Comparison of ENCODE assay signal across 20 cellular contexts in the genomic region with DNA sequence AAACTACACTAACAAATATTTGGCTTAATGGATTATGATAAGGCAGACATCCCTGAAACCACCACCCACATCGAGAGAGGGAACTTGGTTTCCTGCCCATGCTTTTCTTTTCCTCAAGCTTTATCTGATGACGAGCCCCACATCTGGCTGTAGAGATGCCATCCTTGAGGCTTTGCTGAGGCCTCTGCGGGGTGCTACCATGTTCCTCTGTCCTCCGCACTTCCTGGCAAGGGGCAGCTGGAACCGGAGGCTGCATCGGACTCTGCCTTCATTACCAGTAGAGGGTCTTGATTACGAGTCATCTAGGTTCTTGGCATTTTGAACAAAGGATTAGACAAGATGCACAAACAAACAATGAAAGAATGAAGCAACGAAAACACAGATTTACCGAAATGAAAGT. TPM values are rescaled to one million over a fixed set of nuclear protein-coding genes. Genes with fewer than 3 reads are reported as not detected.
DNase-seq lines count a peak whose midpoint lies in the region; ATAC-seq, FAIRE-seq and TF ChIP-seq lines count a peak whose summit lies in the region.
"Had no signal": no experiment of that assay in that cellular context is flagged by ENCODE, and none has a peak within 500 bp of the region (broad histone marks: within the 10 kb centered on the region; RNA-seq: fewer than 3 reads in every experiment).

No MANE protein-coding gene starts in this region.

- H3K27me3 ChIP-seq in MM.1S (replicated peaks; ENCODE audit: insufficient read depth, low read length) (peaks cover 56% of the 10 kb centered on the region), GM12878 (replicated peaks in 1 of 2; ENCODE audit: control insufficient read depth in 2 of 2, insufficient read depth in 2 of 2, low read length in 1 of 2) (no peaks in the 10 kb centered on the region; a peak in 1 of 4 replicates), hepatocyte (no peaks in the 10 kb centered on the region)

- peak overlapping the region; percentile 64 for H3K4me3 ChIP-seq in MM.1S (ENCODE audit: low read length)
- no peak overlapping the region for H3K4me3 ChIP-seq in GM12878
- H3K4me3 ChIP-seq in hepatocyte = no peak overlapping the region

- CTCF ChIA-PET in GM12878 (lab: Yijun Ruan, JAX) = no interaction called here

- RAD21 ChIA-PET in GM12878 (lab: Charles Lee; ENCODE audit: unreplicated experiment) = interaction anchor here (1.0 kb wide), 1 partner anchor 14 kb away, joined by 3 read pairs; no protein-coding TSS in a partner anchor

- peaks cover 6% of the 10 kb centered on the region for H3K4me1 Mint-ChIP-seq in stimulated activated memory B cell treated with anti-CD40 and anti-IgM and Interleukin-4, amounts not matched to agents 10 μg/mL and 1 μg/mL and 100 μg/mL, for 72 hours
- H3K4me1 Mint-ChIP-seq in activated T-cell treated with anti-CD3 and anti-CD28 coated beads, Interleukin-2, amount 50 U/mL, for 72 hours (ENCODE audit: low read depth) = peaks cover 20% of the 10 kb centered on the region
- H3K4me1 Mint-ChIP-seq: WTC11 had no signal

- POLR2A ChIA-PET in GM12878 (lab: Charles Lee) = no interaction called here

- TF ChIP-seq POLR2A in GM12878 (IDR thresholded peaks at IDR 0.05; ENCODE audit: low read depth, low read length) = no peak

- peaks cover 3% of the 10 kb centered on the region for H3K9me3 Mint-ChIP-seq in stimulated activated memory B cell treated with anti-CD40 and anti-IgM and Interleukin-4, amounts not matched to agents 10 μg/mL and 1 μg/mL and 100 μg/mL, for 72 hours
- no peaks in the 10 kb centered on the region for H3K9me3 Mint-ChIP-seq in activated T-cell treated with anti-CD3 and anti-CD28 coated beads, Interleukin-2, amount 50 U/mL, for 72 hours

- WGBS in GM12878 (ENCODE audit: insufficient coverage, insufficient replicate concordance, low lambda C conversion rate, missing lambda C conversion rate) = 63% methylated on average over 9 of the region's 9 CpGs
- WGBS in hepatocyte (ENCODE audit: low lambda C conversion rate, missing lambda C conversion rate) = 71% methylated on average over 9 of the region's 9 CpGs

- H3K4me2 ChIP-seq in MM.1S (ENCODE audit: low read depth, low read length) = peak overlapping the region; percentile 90
- no peak overlapping the region; the same call in 1 of the 2 replicates for H3K4me2 ChIP-seq in GM12878 (ENCODE audit: control insufficient read depth, insufficient read depth)
- H3K4me2 ChIP-seq in hepatocyte = no peak overlapping the region
- H3K4me2 ChIP-seq: SK-N-SH had no signal

- H3K36me3 ChIP-seq in MM.1S (replicated peaks; ENCODE audit: insufficient read depth, low read length) (no peaks in the 10 kb centered on the region), GM12878 (ENCODE audit: control insufficient read depth in 2 of 2, insufficient read depth in 2 of 2, low read length in 1 of 2) (no peaks in the 10 kb centered on the region), hepatocyte (replicated peaks; ENCODE audit: insufficient read depth, low read depth) (no peaks in the 10 kb centered on the region)

- TF ChIP-seq EP300 in GM12878 (IDR thresholded peaks at IDR 0.05; ENCODE audit: borderline replicate concordance in 1 of 2, control insufficient read depth in 1 of 2, low read depth in 2 of 2, low read length in 2 of 2) = no peak

- ATAC-seq in GM12878 (peak; percentile 35), GM19452 (IDR thresholded peaks at IDR 0.05; ENCODE audit: unreplicated experiment) (no peak)
- no peak for ATAC-seq in stimulated activated memory B cell treated with anti-CD40 and anti-IgM and Interleukin-4, amounts not matched to agents 10 μg/mL and 1 μg/mL and 100 μg/mL, for 72 hours
- ATAC-seq in activated T-cell treated with anti-CD3 and anti-CD28 coated beads, Interleukin-2, amount 50 U/mL, for 72 hours (replicated peaks in 1 of 2) = no peak
- ATAC-seq: WTC11 had no signal

- H3K9ac ChIP-seq in MM.1S (ENCODE audit: low read length) (peak overlapping the region; percentile 27; the same call in 1 of the 2 replicates), GM12878 (ENCODE audit: control insufficient read depth, insufficient read depth, low read length) (no peak overlapping the region)
- H3K9ac ChIP-seq: SK-N-SH had no signal

- peak overlapping the region; percentile 93 for H2AFZ ChIP-seq in MM.1S (ENCODE audit: low read length)
- H2AFZ ChIP-seq in GM12878 (ENCODE audit: control insufficient read depth, low read depth, low read length) = no peak overlapping the region; the same call in 1 of the 2 replicates
- H2AFZ ChIP-seq in hepatocyte = no peak overlapping the region

- SMC1A ChIA-PET in GM12878 (lab: Charles Lee; ENCODE audit: uncharacterized antibody, unreplicated experiment) = no interaction called here

- H3K27me3 Mint-ChIP-seq in stimulated activated memory B cell treated with anti-CD40 and anti-IgM and Interleukin-4, amounts not matched to agents 10 μg/mL and 1 μg/mL and 100 μg/mL, for 72 hours = peaks cover 18% of the 10 kb centered on the region
- H3K27me3 Mint-ChIP-seq in activated T-cell treated with anti-CD3 and anti-CD28 coated beads, Interleukin-2, amount 50 U/mL, for 72 hours (ENCODE audit: low read depth) = no peaks in the 10 kb centered on the region

- H3K36me3 Mint-ChIP-seq in stimulated activated memory B cell treated with anti-CD40 and anti-IgM and Interleukin-4, amounts not matched to agents 10 μg/mL and 1 μg/mL and 100 μg/mL, for 72 hours = no peaks in the 10 kb centered on the region
- H3K36me3 Mint-ChIP-seq in activated T-cell treated with anti-CD3 and anti-CD28 coated beads, Interleukin-2, amount 50 U/mL, for 72 hours (ENCODE audit: insufficient read depth in 2 of 2) = no peaks in the 10 kb centered on the region

- H3K4me1 ChIP-seq in MM.1S (ENCODE audit: low read length) (peaks cover 5% of the 10 kb centered on the region; the same call in 1 of the 2 replicates), GM12878 (ENCODE audit: control insufficient read depth, insufficient read depth, low read length) (no peaks in the 10 kb centered on the region), hepatocyte (ENCODE audit: insufficient read depth) (no peaks in the 10 kb centered on the region)

- H3F3A ChIP-seq in MM.1S (ENCODE audit: insufficient read depth, low read length) = peaks cover 14% of the 10 kb centered on the region

- peak; percentile 47 for DNase-seq in activated effector memory CD4-positive, alpha-beta T cell treated with anti-CD3 and anti-CD28 coated beads, Interleukin-2, amount 50 U/mL, for 16 hours
- no peak for DNase-seq in activated effector memory CD4-positive, alpha-beta T cell treated with Interleukin-2 at 50 U/mL for 16 hours
- DNase-seq in MM.1S (no peak), GM12878 (ENCODE audit: low read depth, low spot score) (no peak), hepatocyte (ENCODE audit: low spot score) (no peak)
- DNase-seq in activated T-cell treated with anti-CD3 and anti-CD28 coated beads, Interleukin-2, amount 50 U/mL, for 72 hours = no peak
- DNase-seq: activated CD4-positive, alpha-beta T cell treated with anti-CD3 and anti-CD28 coated beads, Interleukin-2, amount 50 U/mL, for 1 hour; activated CD8-positive, alpha-beta memory T cell treated with anti-CD3 and anti-CD28 coated beads, Interleukin-2, amount 50 U/mL, for 4 hours; COR-L47; DMS79; glutamatergic neuron; NCI-H1417 treated with DMSO at 0.1 percent for 48 hours; NCI-H524; SK-N-SH; stimulated activated CD4-positive, alpha-beta T cell treated with anti-CD3 and anti-CD28 coated beads, Interleukin-1b, Interleukin-23, amount 100 ng/mL, for 48 hours had no signal

- no peak overlapping the region for H3K27ac Mint-ChIP-seq in stimulated activated memory B cell treated with anti-CD40 and anti-IgM and Interleukin-4, amounts not matched to agents 10 μg/mL and 1 μg/mL and 100 μg/mL, for 72 hours
- H3K27ac Mint-ChIP-seq in activated T-cell treated with anti-CD3 and anti-CD28 coated beads, Interleukin-2, amount 50 U/mL, for 72 hours = no peak overlapping the region
- H3K27ac Mint-ChIP-seq: WTC11 had no signal

- H3K9me3 ChIP-seq in MM.1S (replicated peaks; ENCODE audit: insufficient read depth, low read length) (no peaks in the 10 kb centered on the region), GM12878 (replicated peaks; ENCODE audit: control insufficient read depth, insufficient read depth, low read length) (no peaks in the 10 kb centered on the region; the same call in 2 of the 3 replicates), hepatocyte (ENCODE audit: low read depth) (no peaks in the 10 kb centered on the region)
- H3K9me3 ChIP-seq: SK-N-SH had no signal

- H4K20me1 ChIP-seq in MM.1S (ENCODE audit: insufficient read depth, low read length) (no peaks in the 10 kb centered on the region), GM12878 (ENCODE audit: control insufficient read depth, insufficient read depth) (no peaks in the 10 kb centered on the region), hepatocyte (ENCODE audit: insufficient read depth, poor library complexity, severe bottlenecking) (no peaks in the 10 kb centered on the region)

- no peak for TF ChIP-seq CTCF in MM.1S (IDR thresholded peaks at IDR 0.05; ENCODE audit: low read length)
- TF ChIP-seq CTCF in GM12878 (IDR thresholded peaks at IDR 0.05 in 2 of 3, conservative IDR thresholded peaks at IDR 0.05 in 1 of 3; ENCODE audit: control insufficient read depth in 2 of 3, extremely low read depth in 1 of 3, insufficient read depth in 1 of 3, low read depth in 3 of 3, low read length in 3 of 3) = no peak
- no peak for TF ChIP-seq CTCF in hepatocyte (IDR thresholded peaks at IDR 0.05; ENCODE audit: poor library complexity)

- H3K79me2 ChIP-seq in MM.1S (ENCODE audit: low read length) (no peaks in the 10 kb centered on the region), GM12878 (ENCODE audit: control insufficient read depth, insufficient read depth, low read length) (no peaks in the 10 kb centered on the region), hepatocyte (no peaks in the 10 kb centered on the region)

- TF ChIP-seq RAD21 in GM12878 (IDR thresholded peaks at IDR 0.05; ENCODE audit: insufficient read depth, low read depth, low read length) = no peak

- H3K4me3 Mint-ChIP-seq in stimulated activated memory B cell treated with anti-CD40 and anti-IgM and Interleukin-4, amounts not matched to agents 10 μg/mL and 1 μg/mL and 100 μg/mL, for 72 hours = peak overlapping the region; percentile 16
- H3K4me3 Mint-ChIP-seq in activated T-cell treated with anti-CD3 and anti-CD28 coated beads, Interleukin-2, amount 50 U/mL, for 72 hours = peak overlapping the region in 1 of 2 donors; percentile 65
- H3K4me3 Mint-ChIP-seq: WTC11 had no signal

- BruUV-seq in GM12878 (replicated peaks; lab: Mats Ljungman, UMichigan) = no TSS peak

- H3K27ac ChIP-seq in MM.1S (ENCODE audit: low read length) (peak overlapping the region; percentile 37; the same call in 1 of the 2 replicates), GM12878 (ENCODE audit: control insufficient read depth, insufficient read depth) (no peak overlapping the region), hepatocyte (no peak overlapping the region)
- H3K27ac ChIP-seq: epithelial cell of prostate had no signal

- H3K9me2 ChIP-seq in MM.1S (replicated peaks; ENCODE audit: insufficient read depth, low read length) (no peaks in the 10 kb centered on the region), hepatocyte (replicated peaks; ENCODE audit: insufficient read depth) (no peaks in the 10 kb centered on the region)
- H3K9me2 ChIP-seq: SK-N-SH had no signal

- in situ Hi-C loops in GM12878 (cut with MboI) = no loop called here

- intact Hi-C loops in GM12878 (cut with micrococcal nuclease; ENCODE audit: unreplicated experiment) = no loop called here

- FAIRE-seq in GM12878 (lab: Jason Lieb, UNC) = no peak
- FAIRE-seq: A204.1 had no signal

RNA-seq across cellular contexts. Expression of gene C1orf174, which starts 21.7 kb away (rescaled TPM):
- total RNA-seq in GM12878 (2013; cell fraction: nucleolus; rRNA removed) = 22.6 and 23.8 TPM in 2 replicates
- total RNA-seq in GM12878 (2014; rRNA removed) (25.0 and 28.3 TPM in 2 replicates), GM12878 (2014; rRNA removed; fragmentation: Illumina TruSeq; extraction: Trizol) (19.9 and 21.3 TPM in 2 replicates), GM12878 (2021) (16.9 and 18.6 TPM in 2 replicates), hepatocyte (20.7 and 26.7 TPM in 2 replicates)
- 17.9 TPM for polyA plus RNA-seq in GM12878 (2011; ENCODE audit: low read depth)
- polyA plus RNA-seq in GM12878 (2011; rRNA removed) (34.3 and 35.3 TPM in 2 replicates), GM12878 (2014; fragmentation: Illumina TruSeq; extraction: Trizol) (25.8 TPM in 2 replicates), GM12878 (2014; fragmentation: Nextera tagmentation; extraction: Ambion mirVana) (10 to 100 TPM; 17.5 to 20.9 TPM), GM12878 (2014; rRNA removed) (25.1 and 26.0 TPM in 2 replicates), GM12878 (2016; fragmentation: Nextera tagmentation; extraction: Ambion mirVana) (10 to 100 TPM; 32.2 to 35.4 TPM), hepatocyte (23.6 and 28.9 TPM in 2 replicates)
- polyA plus RNA-seq in GM12878 (2011; cell fraction: cytosol; rRNA removed) = 41.9 and 43.6 TPM in 2 replicates
- 43.0 and 43.7 TPM in 2 replicates for polyA plus RNA-seq in GM12878 (2011; cell fraction: nucleus; rRNA removed)
- polyA plus RNA-seq in GM12878 (2012) = 21.0 and 21.5 TPM in 2 replicates
- polyA minus RNA-seq in GM12878 (2011; rRNA and poly(A)+ RNA removed) = 21.4 and 22.7 TPM in 2 replicates
- 13.2 and 16.3 TPM in 2 replicates for polyA minus RNA-seq in GM12878 (2011; cell fraction: cytosol; rRNA and poly(A)+ RNA removed)
- polyA minus RNA-seq in GM12878 (2011; cell fraction: nucleus; rRNA and poly(A)+ RNA removed) = 8.2 and 12.7 TPM in 2 replicates
- 10 to 100 TPM; 30.8 to 43.7 TPM for total RNA-seq in activated T-cell treated with anti-CD3 and anti-CD28 coated beads, Interleukin-2, amount 50 U/mL, for 72 hours
